Comparison of ENCODE assay signal across 14 cellular contexts in the genomic region with DNA sequence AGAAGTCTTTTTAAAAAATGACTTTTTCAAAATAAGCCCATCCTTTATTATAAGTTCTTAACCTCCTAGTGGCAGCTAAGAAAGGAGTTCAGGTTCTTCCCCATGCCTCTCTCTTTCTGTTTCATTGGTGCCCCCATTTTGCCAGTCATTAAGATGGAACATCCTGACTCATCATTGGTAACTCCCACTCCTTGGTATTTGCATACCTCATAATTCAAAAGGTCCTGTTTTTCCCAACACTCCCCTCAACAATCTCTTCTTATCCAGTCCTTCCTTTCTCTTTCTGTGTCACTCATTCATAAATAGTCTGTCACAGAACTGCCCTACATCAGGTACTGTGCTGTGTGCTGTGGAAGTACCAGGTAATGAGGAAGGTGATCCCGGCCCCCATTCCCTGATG.
DNase-seq lines count a peak whose midpoint lies in the region; ATAC-seq and TF ChIP-seq lines count a peak whose summit lies in the region.
"Had no signal": no experiment of that assay in that cellular context is flagged by ENCODE, and none has a peak within 500 bp of the region (broad histone marks: within the 10 kb centered on the region; RNA-seq: fewer than 3 reads in every experiment).

No MANE protein-coding gene starts in this region.

- no peaks in the 10 kb centered on the region for H3K9me3 ChIP-seq in CD4-positive, alpha-beta T cell (ENCODE audit: control insufficient read depth, low read length)
- H3K9me3 ChIP-seq in mesenchymal stem cell (ENCODE audit: control insufficient read depth, low read length) (no peaks in the 10 kb centered on the region), body of pancreas (no peaks in the 10 kb centered on the region)

- no peak overlapping the region for H3K14ac ChIP-seq in mesenchymal stem cell (ENCODE audit: low read length in 2 of 2)

- H3K27ac Mint-ChIP-seq in CD4-positive, alpha-beta T cell = peak overlapping the region; percentile 19
- peak overlapping the region; percentile 80 for H3K27ac Mint-ChIP-seq in activated T-helper 2 cell treated with anti-CD3 and anti-CD28 coated beads, Interferon-gamma antibody, Interleukin-2, Interleukin-4, amounts not matched to agents 10 μg/mL and 5 μg/mL and 100 μg/mL, durations not matched to agents 14 hours and 24 hours and 36 hours
- H3K27ac Mint-ChIP-seq: neural progenitor cell had no signal

- no peak for DNase-seq in CD4-positive, alpha-beta T cell
- DNase-seq in EL (peak; percentile 54), mesenchymal stem cell (peak; percentile 32), C1 segment of cervical spinal cord (lab: John Stamatoyannopoulos, UW) (no peak), body of pancreas (no peak)
- no peak for DNase-seq in activated T-helper 2 cell treated with anti-CD3 and anti-CD28 coated beads, Interferon-gamma antibody, Interleukin-2, Interleukin-4, amounts not matched to agents 10 μg/mL and 5 μg/mL and 100 μg/mL, durations not matched to agents 14 hours and 24 hours and 36 hours (ENCODE audit: low spot score)
- DNase-seq: CD4-positive, alpha-beta memory T cell; cortex of kidney; T-helper 1 cell had no signal

- TF ChIP-seq POLR2A in body of pancreas (IDR thresholded peaks at IDR 0.05) = no peak

- no peak overlapping the region for H3K23ac ChIP-seq in mesenchymal stem cell (ENCODE audit: low read length in 2 of 2)

- H3K4me2 ChIP-seq in mesenchymal stem cell (ENCODE audit: low read length, poor library complexity, severe bottlenecking) = no peak overlapping the region
- H3K4me2 ChIP-seq: neural progenitor cell had no signal

- peaks cover 6% of the 10 kb centered on the region for H3K4me1 ChIP-seq in mesenchymal stem cell (ENCODE audit: control insufficient read depth, insufficient read depth, low read depth, low read length)
- H3K4me1 ChIP-seq in body of pancreas = peaks cover 13% of the 10 kb centered on the region

- no peak overlapping the region for H3K9ac ChIP-seq in mesenchymal stem cell (ENCODE audit: low read length)
- H3K9ac ChIP-seq: neural progenitor cell had no signal

- H3K27me3 ChIP-seq in CD4-positive, alpha-beta T cell (ENCODE audit: control insufficient read depth, insufficient read depth, low read length) = no peaks in the 10 kb centered on the region
- H3K27me3 ChIP-seq in mesenchymal stem cell (ENCODE audit: control insufficient read depth in 1 of 2, insufficient read depth in 1 of 2, low read length in 2 of 2) = no peaks in the 10 kb centered on the region
- no peaks in the 10 kb centered on the region for H3K27me3 ChIP-seq in body of pancreas
- H3K27me3 ChIP-seq: neural progenitor cell had no signal

- no peak overlapping the region for H4K91ac ChIP-seq in mesenchymal stem cell (ENCODE audit: low read length)

- H2AFZ ChIP-seq in mesenchymal stem cell (ENCODE audit: low read depth, low read length) = no peak overlapping the region
- H2AFZ ChIP-seq: neural progenitor cell had no signal

- no peak overlapping the region for H3K27ac ChIP-seq in CD4-positive, alpha-beta T cell (ENCODE audit: low read depth, low read length)
- no peak overlapping the region for H3K27ac ChIP-seq in mesenchymal stem cell (ENCODE audit: low read length, poor library complexity, severe bottlenecking)
- no peak overlapping the region for H3K27ac ChIP-seq in body of pancreas
- H3K27ac ChIP-seq: neural progenitor cell had no signal

- no peak overlapping the region for H3K4me3 Mint-ChIP-seq in CD4-positive, alpha-beta T cell
- H3K4me3 Mint-ChIP-seq in activated T-helper 2 cell treated with anti-CD3 and anti-CD28 coated beads, Interferon-gamma antibody, Interleukin-2, Interleukin-4, amounts not matched to agents 10 μg/mL and 5 μg/mL and 100 μg/mL, durations not matched to agents 14 hours and 24 hours and 36 hours (ENCODE audit: low read depth) = no peak overlapping the region
- H3K4me3 Mint-ChIP-seq: CD4-positive, alpha-beta memory T cell; neural progenitor cell had no signal

- no peak overlapping the region for H2BK120ac ChIP-seq in mesenchymal stem cell (ENCODE audit: low read depth, low read length)

- WGBS in mesenchymal stem cell = 100% methylated on average over 1 of the region's 1 CpG
- WGBS in body of pancreas, 2 donors = 83 to 100% methylated on average over 1 of the region's 1 CpG

- H2BK5ac ChIP-seq in mesenchymal stem cell (ENCODE audit: low read depth, low read length, poor library complexity, severe bottlenecking) = no peak overlapping the region

- no peak overlapping the region for H4K8ac ChIP-seq in mesenchymal stem cell (ENCODE audit: low read length)

- H3K36me3 ChIP-seq in mesenchymal stem cell (ENCODE audit: control insufficient read depth in 1 of 2, insufficient read depth in 2 of 2, low read depth in 1 of 2, low read length in 2 of 2) (peaks cover 0 to 2% of the 10 kb centered on the region in 2 experiments), body of pancreas (replicated peaks in 1 of 2; ENCODE audit: insufficient read depth in 1 of 2, low read depth in 2 of 2) (no peaks in the 10 kb centered on the region)
- H3K36me3 ChIP-seq: neural progenitor cell had no signal

- POLR2A ChIA-PET in CD4-positive, alpha-beta T cell (lab: Charles Lee) = no interaction called here

- no peak for ATAC-seq in CD4-positive, alpha-beta T cell (ENCODE audit: poor library complexity)
- no peak for ATAC-seq in HG02678 (IDR thresholded peaks at IDR 0.05; ENCODE audit: unreplicated experiment)
- no peak for ATAC-seq in body of pancreas
- ATAC-seq: esophagus mucosa, Panc1, sciatic nerve had no signal

- no peaks in the 10 kb centered on the region for H3K27me3 Mint-ChIP-seq in CD4-positive, alpha-beta T cell
- H3K27me3 Mint-ChIP-seq in activated T-helper 2 cell treated with anti-CD3 and anti-CD28 coated beads, Interferon-gamma antibody, Interleukin-2, Interleukin-4, amounts not matched to agents 10 μg/mL and 5 μg/mL and 100 μg/mL, durations not matched to agents 14 hours and 24 hours and 36 hours (ENCODE audit: low read depth) = no peaks in the 10 kb centered on the region
- H3K27me3 Mint-ChIP-seq: CD4-positive, alpha-beta memory T cell had no signal

- H3K4ac ChIP-seq in mesenchymal stem cell (ENCODE audit: low read depth in 1 of 2, low read length in 2 of 2) = no peak overlapping the region

- H3K4me1 Mint-ChIP-seq in CD4-positive, alpha-beta T cell (ENCODE audit: low read depth) = peaks cover 77% of the 10 kb centered on the region
- H3K4me1 Mint-ChIP-seq in activated T-helper 2 cell treated with anti-CD3 and anti-CD28 coated beads, Interferon-gamma antibody, Interleukin-2, Interleukin-4, amounts not matched to agents 10 μg/mL and 5 μg/mL and 100 μg/mL, durations not matched to agents 14 hours and 24 hours and 36 hours (ENCODE audit: low read depth) = peaks cover 70% of the 10 kb centered on the region
- H3K4me1 Mint-ChIP-seq: neural progenitor cell had no signal

- no peaks in the 10 kb centered on the region for H3K9me3 Mint-ChIP-seq in CD4-positive, alpha-beta T cell
- peaks cover 8% of the 10 kb centered on the region for H3K9me3 Mint-ChIP-seq in activated T-helper 2 cell treated with anti-CD3 and anti-CD28 coated beads, Interferon-gamma antibody, Interleukin-2, Interleukin-4, amounts not matched to agents 10 μg/mL and 5 μg/mL and 100 μg/mL, durations not matched to agents 14 hours and 24 hours and 36 hours
- H3K9me3 Mint-ChIP-seq: CD4-positive, alpha-beta memory T cell; neural progenitor cell had no signal

- H2BK15ac ChIP-seq in mesenchymal stem cell (ENCODE audit: low read depth, poor library complexity, severe bottlenecking) = no peak overlapping the region

- CTCF ChIA-PET in CD4-positive, alpha-beta T cell (lab: Charles Lee) = no interaction called here

- peaks cover 83% of the 10 kb centered on the region for H3K36me3 Mint-ChIP-seq in CD4-positive, alpha-beta T cell (ENCODE audit: low read depth)
- H3K36me3 Mint-ChIP-seq in activated T-helper 2 cell treated with anti-CD3 and anti-CD28 coated beads, Interferon-gamma antibody, Interleukin-2, Interleukin-4, amounts not matched to agents 10 μg/mL and 5 μg/mL and 100 μg/mL, durations not matched to agents 14 hours and 24 hours and 36 hours (ENCODE audit: low read depth) = peaks cover 41% of the 10 kb centered on the region

- H3K79me1 ChIP-seq in mesenchymal stem cell (replicated peaks; ENCODE audit: low read length, poor library complexity, severe bottlenecking) = peaks cover 27% of the 10 kb centered on the region

- TF ChIP-seq CTCF in CD4-positive, alpha-beta T cell (IDR thresholded peaks at IDR 0.05) = no peak
- no peak for TF ChIP-seq CTCF in body of pancreas (IDR thresholded peaks at IDR 0.05)

- no peak overlapping the region for H3K18ac ChIP-seq in mesenchymal stem cell (ENCODE audit: low read depth in 1 of 2, low read length in 2 of 2)

- no peak overlapping the region for H3K4me3 ChIP-seq in mesenchymal stem cell (ENCODE audit: insufficient read depth in 1 of 2, low read depth in 1 of 2, low read length in 2 of 2)
- H3K4me3 ChIP-seq in body of pancreas = no peak overlapping the region
- H3K4me3 ChIP-seq: neural progenitor cell had no signal

- H2BK12ac ChIP-seq in mesenchymal stem cell (ENCODE audit: low read length in 2 of 2) = no peak overlapping the region

- intact Hi-C loops in CD4-positive, alpha-beta T cell (cut with DNase I, micrococcal nuclease) = loop anchor here in 1 of 2 experiments (5.0 kb wide), 1 partner anchor 38 kb away; no protein-coding TSS in a partner anchor
- intact Hi-C loops in activated T-helper 2 cell treated with anti-CD3 and anti-CD28 coated beads, Interferon-gamma antibody, Interleukin-2, Interleukin-4, amounts not matched to agents 10 μg/mL and 5 μg/mL and 100 μg/mL, durations not matched to agents 14 hours and 24 hours and 36 hours (cut with micrococcal nuclease) = loop anchor here (1.0 to 5.0 kb wide), 4 partner anchors 37 to 393 kb away; a partner anchor contains a TSS
- intact Hi-C loops in body of pancreas (cut with DNase I) = no loop called here

- no peak overlapping the region for H2AK5ac ChIP-seq in mesenchymal stem cell (ENCODE audit: low read length, severe bottlenecking)

Comparison
In these comparisons a context has a peak if more than half of its experiments do, and no peak if none do; other contexts are left out.
1. DNase-seq: peak in EL (single experiment) and mesenchymal stem cell (single experiment); none in CD4-positive, alpha-beta T cell (0 of 10), activated T-helper 2 cell treated with anti-CD3 and anti-CD28 coated beads, Interferon-gamma antibody, Interleukin-2, Interleukin-4, amounts not matched to agents 10 μg/mL and 5 μg/mL and 100 μg/mL, durations not matched to agents 14 hours and 24 hours and 36 hours (single experiment), C1 segment of cervical spinal cord (0 of 14) and body of pancreas (0 of 4).